Comparison of ENCODE assay signal across 26 cellular contexts in the genomic region with DNA sequence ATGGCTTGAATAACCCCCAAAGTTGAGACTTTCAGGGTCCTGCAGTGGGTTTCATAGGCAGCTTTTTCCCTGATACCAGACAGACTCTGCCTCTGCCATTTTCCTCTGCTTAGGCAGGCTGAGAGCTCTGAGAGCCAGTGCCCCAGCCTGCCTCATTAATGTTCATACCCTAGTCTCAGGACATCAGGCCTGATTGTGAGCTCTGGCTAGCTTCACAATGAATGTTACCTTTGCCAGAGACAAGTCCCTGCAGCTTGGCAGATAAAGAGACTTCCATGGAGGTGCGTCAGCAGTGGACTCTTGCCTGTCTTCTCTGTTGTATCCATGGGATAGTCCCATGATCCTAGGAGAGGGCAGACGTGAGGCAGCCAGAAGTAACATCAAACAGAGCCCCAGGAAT.
"Had no signal": no experiment of that assay in that cellular context is flagged by ENCODE, and none has a peak within 500 bp of the region (broad histone marks: within the 10 kb centered on the region; RNA-seq: fewer than 3 reads in every experiment).

No MANE protein-coding gene starts in this region.

- ATAC-seq: stimulated activated effector memory CD8-positive, alpha-beta T cell treated with anti-CD3 and anti-CD28 coated beads, Interleukin-12 subunit alpha, Interleukin-12 subunit beta, amount 100 ng/mL, for 72 hours; stimulated activated memory B cell treated with anti-CD40 and anti-IgM and Interleukin-4, amounts not matched to agents 10 μg/mL and 1 μg/mL and 100 μg/mL, for 72 hours; stimulated activated naive B cell treated with anti-CD40 and anti-IgM and Interleukin-4, amounts not matched to agents 10 μg/mL and 1 μg/mL and 100 μg/mL, for 72 hours; stimulated activated naive CD8-positive, alpha-beta T cell treated with anti-CD3 and anti-CD28 coated beads, Interleukin-15, amount 100 ng/mL, for 72 hours; stimulated activated naive CD8-positive, alpha-beta T cell treated with anti-CD3 and anti-CD28 coated beads, Interleukin-15, Interleukin-2, amounts not matched to agents 100 U/mL and 50 U/mL, for 24 hours; upper lobe of right lung had no signal

- H3K36me3 ChIP-seq: stomach, suprapubic skin, thoracic aorta, thyroid gland, tibial artery, tibial nerve, transverse colon, upper lobe of left lung, upper lobe of right lung, uterus, vagina had no signal

- H3K27ac ChIP-seq: stomach, suprapubic skin, testis, thoracic aorta, thyroid gland, tibial artery, tibial nerve, upper lobe of left lung, upper lobe of right lung, uterus, vagina had no signal

- H3K4me1 ChIP-seq: stomach, suprapubic skin, testis, thyroid gland, tibial nerve, transverse colon, upper lobe of left lung, upper lobe of right lung, uterus, vagina had no signal

- DNase-seq: stimulated activated CD4-positive, alpha-beta T cell treated with anti-CD3 and anti-CD28 coated beads, Interleukin-2, amount 100 ng/mL, for 48 hours; stimulated activated CD4-positive, alpha-beta T cell treated with anti-CD3 and anti-CD28 coated beads, Interleukin-4, amount 100 ng/mL, for 1 hour; stimulated activated CD4-positive, alpha-beta T cell treated with anti-CD3 and anti-CD28 coated beads, Interleukin-4, amount 100 ng/mL, for 24 hours; stimulated activated CD4-positive, alpha-beta T cell treated with anti-CD3 and anti-CD28 coated beads, Interleukin-4, amount 100 ng/mL, for 4 hours; stimulated activated CD8-positive, alpha-beta memory T cell treated with anti-CD3 and anti-CD28 coated beads, Interleukin-4, amount 100 ng/mL, for 48 hours; stimulated activated naive B cell treated with anti-CD40 and anti-IgM and Interleukin-4, amounts not matched to agents 10 μg/mL and 1 μg/mL and 100 μg/mL, for 72 hours; stimulated activated naive CD4-positive, alpha-beta T cell; stimulated activated naive CD4-positive, alpha-beta T cell treated with Interleukin-2 at 50 U/mL for 16 hours; stimulated activated naive CD8-positive, alpha-beta T cell treated with anti-CD3 and anti-CD28 coated beads, Interleukin-15, amount 100 ng/mL, for 72 hours; stimulated activated naive CD8-positive, alpha-beta T cell treated with anti-CD3 and anti-CD28 coated beads, Interleukin-15, Interleukin-2, amounts not matched to agents 100 U/mL and 50 U/mL, for 24 hours; stomach; substantia nigra; testis; thyroid gland; tibial artery; transverse colon; trophoblast cell; upper lobe of left lung; upper lobe of right lung; uterus had no signal

- H3K27me3 ChIP-seq: stomach, suprapubic skin, testis, thyroid gland, tibial artery, tibial nerve, transverse colon, upper lobe of left lung, upper lobe of right lung, uterus, vagina had no signal

- H3K4me3 ChIP-seq: stomach, suprapubic skin, testis, thoracic aorta, thyroid gland, tibial artery, tibial nerve, transverse colon, upper lobe of left lung, upper lobe of right lung, uterus, vagina had no signal

- H3K9me3 ChIP-seq: stomach, suprapubic skin, testis, thoracic aorta, thyroid gland, tibial artery, tibial nerve, transverse colon, upper lobe of left lung, upper lobe of right lung, uterus, vagina had no signal
